Comparison of ENCODE assay signal across 1 cellular context in the genomic region with DNA sequence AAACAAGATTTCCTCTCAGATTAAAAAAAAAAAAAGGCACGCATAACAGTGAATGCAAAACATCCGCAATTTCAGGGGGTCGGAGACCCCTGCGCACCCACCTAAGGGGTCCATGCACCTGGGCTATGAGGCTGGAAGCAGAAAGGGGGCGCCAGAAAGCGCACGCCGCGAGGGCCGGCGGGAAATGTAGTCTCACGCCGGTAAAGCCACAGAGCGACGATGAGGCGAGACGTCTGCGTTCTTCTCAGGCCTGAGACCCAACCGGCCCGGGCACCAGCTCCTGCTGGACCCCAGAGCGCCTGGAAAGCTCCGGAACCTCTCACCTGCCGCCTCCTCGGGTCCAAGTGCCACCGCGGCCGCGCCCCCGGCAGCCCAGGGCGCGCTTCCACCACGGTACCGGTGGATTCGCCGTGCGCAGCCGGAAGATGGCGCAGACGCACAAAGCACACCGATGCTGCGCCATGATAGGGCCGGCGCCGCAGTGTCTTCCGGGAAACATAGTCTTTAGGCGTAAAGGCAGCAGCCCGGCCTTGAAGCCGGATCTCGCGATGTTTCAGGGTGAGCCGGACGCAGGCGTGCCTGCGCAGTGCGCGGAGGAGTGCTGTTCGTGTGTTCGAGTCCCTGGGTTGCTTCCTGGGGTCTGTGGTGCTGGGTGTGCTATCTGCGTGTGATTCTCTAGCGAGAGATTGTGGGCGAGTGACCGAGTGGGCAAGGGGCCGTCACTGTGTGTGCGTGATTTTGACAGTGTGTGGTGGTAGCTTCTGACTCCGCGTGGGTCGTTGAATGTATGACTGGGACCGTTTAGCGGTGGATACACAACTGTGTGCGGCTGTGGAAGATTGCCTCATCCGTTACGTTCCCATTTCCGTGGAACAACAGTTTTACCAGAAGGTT.
TF ChIP-seq lines count a peak whose summit lies in the region.

Gene ZNF582, minus strand, starts transcription at position 416 of the 894 bp plus-strand sequence. CDS start 1,782 bp downstream, outside the sequence.

TF ChIP-seq in HepG2, 621 proteins besides CTCF, POLR2A, EP300 and RAD21 (continued from another document and continues in another):
- TF ChIP-seq SAP130 (CRISPR knock-in tag; IDR thresholded peaks at IDR 0.05; ENCODE audit: low read depth), result peak; percentile 53
- TF ChIP-seq, protein P1, sequence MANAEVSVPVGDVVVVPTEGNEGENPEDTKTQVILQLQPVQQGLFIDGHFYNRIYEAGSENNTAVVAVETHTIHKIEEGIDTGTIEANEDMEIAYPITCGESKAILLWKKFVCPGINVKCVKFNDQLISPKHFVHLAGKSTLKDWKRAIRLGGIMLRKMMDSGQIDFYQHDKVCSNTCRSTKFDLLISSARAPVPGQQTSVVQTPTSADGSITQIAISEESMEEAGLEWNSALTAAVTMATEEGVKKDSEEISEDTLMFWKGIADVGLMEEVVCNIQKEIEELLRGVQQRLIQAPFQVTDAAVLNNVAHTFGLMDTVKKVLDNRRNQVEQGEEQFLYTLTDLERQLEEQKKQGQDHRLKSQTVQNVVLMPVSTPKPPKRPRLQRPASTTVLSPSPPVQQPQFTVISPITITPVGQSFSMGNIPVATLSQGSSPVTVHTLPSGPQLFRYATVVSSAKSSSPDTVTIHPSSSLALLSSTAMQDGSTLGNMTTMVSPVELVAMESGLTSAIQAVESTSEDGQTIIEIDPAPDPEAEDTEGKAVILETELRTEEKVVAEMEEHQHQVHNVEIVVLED (CRISPR knock-in tag; IDR thresholded peaks at IDR 0.05; ENCODE audit: borderline replicate concordance), result peak; percentile 88
- TF ChIP-seq ZFY (CRISPR knock-in tag; IDR thresholded peaks at IDR 0.05), result peak; percentile 79
- TF ChIP-seq, protein P2, sequence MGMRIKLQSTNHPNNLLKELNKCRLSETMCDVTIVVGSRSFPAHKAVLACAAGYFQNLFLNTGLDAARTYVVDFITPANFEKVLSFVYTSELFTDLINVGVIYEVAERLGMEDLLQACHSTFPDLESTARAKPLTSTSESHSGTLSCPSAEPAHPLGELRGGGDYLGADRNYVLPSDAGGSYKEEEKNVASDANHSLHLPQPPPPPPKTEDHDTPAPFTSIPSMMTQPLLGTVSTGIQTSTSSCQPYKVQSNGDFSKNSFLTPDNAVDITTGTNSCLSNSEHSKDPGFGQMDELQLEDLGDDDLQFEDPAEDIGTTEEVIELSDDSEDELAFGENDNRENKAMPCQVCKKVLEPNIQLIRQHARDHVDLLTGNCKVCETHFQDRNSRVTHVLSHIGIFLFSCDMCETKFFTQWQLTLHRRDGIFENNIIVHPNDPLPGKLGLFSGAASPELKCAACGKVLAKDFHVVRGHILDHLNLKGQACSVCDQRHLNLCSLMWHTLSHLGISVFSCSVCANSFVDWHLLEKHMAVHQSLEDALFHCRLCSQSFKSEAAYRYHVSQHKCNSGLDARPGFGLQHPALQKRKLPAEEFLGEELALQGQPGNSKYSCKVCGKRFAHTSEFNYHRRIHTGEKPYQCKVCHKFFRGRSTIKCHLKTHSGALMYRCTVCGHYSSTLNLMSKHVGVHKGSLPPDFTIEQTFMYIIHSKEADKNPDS (CRISPR knock-in tag; IDR thresholded peaks at IDR 0.05), result no peak
- TF ChIP-seq ZBTB34 (CRISPR knock-in tag; IDR thresholded peaks at IDR 0.05), result no peak
- TF ChIP-seq THYN1 (CRISPR knock-in tag; IDR thresholded peaks at IDR 0.05; ENCODE audit: borderline replicate concordance, low read depth), result no peak
- TF ChIP-seq ZZZ3 (CRISPR knock-in tag; IDR thresholded peaks at IDR 0.05; ENCODE audit: borderline replicate concordance), result no peak
- no peak for TF ChIP-seq ZSCAN25 (CRISPR knock-in tag; IDR thresholded peaks at IDR 0.05)
- no peak for TF ChIP-seq ARNT (IDR thresholded peaks at IDR 0.05)
- no peak for TF ChIP-seq ZNF709 (CRISPR knock-in tag; IDR thresholded peaks at IDR 0.05)
- TF ChIP-seq ZNF292 (CRISPR knock-in tag; IDR thresholded peaks at IDR 0.05; ENCODE audit: borderline replicate concordance, low read depth), result no peak
- no peak for TF ChIP-seq FIP1L1 (IDR thresholded peaks at IDR 0.05; ENCODE audit: borderline replicate concordance, insufficient read depth, low read depth, low read length)
- TF ChIP-seq, protein P3, sequence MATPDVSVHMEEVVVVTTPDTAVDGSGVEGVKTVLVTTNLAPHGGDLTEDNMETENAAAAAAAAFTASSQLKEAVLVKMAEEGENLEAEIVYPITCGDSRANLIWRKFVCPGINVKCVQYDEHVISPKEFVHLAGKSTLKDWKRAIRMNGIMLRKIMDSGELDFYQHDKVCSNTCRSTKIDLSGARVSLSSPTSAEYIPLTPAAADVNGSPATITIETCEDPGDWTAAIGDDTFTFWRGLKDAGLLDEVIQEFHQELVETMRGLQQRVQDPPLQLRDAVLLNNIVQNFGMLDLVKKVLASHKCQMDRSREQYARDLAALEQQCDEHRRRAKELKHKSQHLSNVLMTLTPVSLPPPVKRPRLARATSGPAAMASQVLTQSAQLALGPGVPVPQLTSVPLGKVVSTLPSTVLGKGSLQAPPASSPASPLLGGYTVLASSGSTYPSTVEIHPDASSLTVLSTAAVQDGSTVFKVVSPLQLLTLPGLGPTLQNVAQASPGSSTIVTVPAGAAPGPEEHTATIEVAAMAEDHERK (CRISPR knock-in tag; IDR thresholded peaks at IDR 0.05; ENCODE audit: low read depth), result peak; percentile 70; the same call in 1 of the 2 replicates
- TF ChIP-seq SIN3A (IDR thresholded peaks at IDR 0.05; ENCODE audit: borderline replicate concordance, low read depth, low read length), result no peak
- TF ChIP-seq DPF2 (CRISPR knock-in tag; IDR thresholded peaks at IDR 0.05; ENCODE audit: borderline replicate concordance, low read depth), result no peak
- TF ChIP-seq ZNF280D (CRISPR knock-in tag; IDR thresholded peaks at IDR 0.05), result 0 out of 2 replicates have a peak, but pooled peaks have one; percentile 54
- TF ChIP-seq FOXP1 (IDR thresholded peaks at IDR 0.05), result no peak
- TF ChIP-seq FOXP1 (CRISPR knock-in tag; IDR thresholded peaks at IDR 0.05), result no peak
- TF ChIP-seq PHF5A (CRISPR knock-in tag; IDR thresholded peaks at IDR 0.05; ENCODE audit: low read depth, unreplicated experiment), result no peak
- no peak for TF ChIP-seq ZNF260 (CRISPR knock-in tag; IDR thresholded peaks at IDR 0.05; ENCODE audit: borderline replicate concordance, low read depth)
- TF ChIP-seq FOXK1 (CRISPR knock-in tag; IDR thresholded peaks at IDR 0.05; ENCODE audit: borderline replicate concordance, low read depth), result no peak
- no peak for TF ChIP-seq HNRNPH1 (optimal IDR thresholded peaks at IDR 0.05; ENCODE audit: low read depth, low read length)
- TF ChIP-seq ELF4 (CRISPR knock-in tag; IDR thresholded peaks at IDR 0.05; ENCODE audit: borderline replicate concordance), result no peak
- no peak for TF ChIP-seq ZNF749 (CRISPR knock-in tag; IDR thresholded peaks at IDR 0.05; ENCODE audit: borderline replicate concordance)
- no peak for TF ChIP-seq NR3C1 (CRISPR knock-in tag; IDR thresholded peaks at IDR 0.05)
- TF ChIP-seq, protein P4, sequence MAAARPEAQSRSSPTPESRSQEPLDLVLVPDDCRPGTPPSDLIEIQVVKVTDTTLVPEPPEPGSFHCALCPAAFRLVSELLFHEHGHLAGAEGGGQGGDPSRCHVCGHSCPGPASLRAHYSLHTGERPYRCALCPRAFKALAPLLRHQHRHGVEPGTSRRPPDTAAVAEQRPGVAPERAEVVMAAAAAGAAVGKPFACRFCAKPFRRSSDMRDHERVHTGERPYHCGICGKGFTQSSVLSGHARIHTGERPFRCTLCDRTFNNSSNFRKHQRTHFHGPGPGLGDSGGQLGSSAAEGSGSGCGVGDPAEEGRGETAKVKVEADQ (CRISPR knock-in tag; IDR thresholded peaks at IDR 0.05; ENCODE audit: borderline replicate concordance), result no peak
- TF ChIP-seq MIER3 (CRISPR knock-in tag; IDR thresholded peaks at IDR 0.05; ENCODE audit: borderline replicate concordance), result no peak
- TF ChIP-seq HMGXB4 (CRISPR knock-in tag; IDR thresholded peaks at IDR 0.05; ENCODE audit: borderline replicate concordance in 1 of 2, low read depth in 1 of 2), result peak; percentile 54 to 87; a peak in 3 of 4 replicates
- TF ChIP-seq CENPBD1 (CRISPR knock-in tag; IDR thresholded peaks at IDR 0.05; ENCODE audit: borderline replicate concordance, low read depth), result no peak
- TF ChIP-seq U2AF2 (IDR thresholded peaks at IDR 0.05; ENCODE audit: low read depth, low read length), result no peak
- no peak for TF ChIP-seq ETV6 (CRISPR knock-in tag; conservative IDR thresholded peaks at IDR 0.05)
- TF ChIP-seq, protein P5, sequence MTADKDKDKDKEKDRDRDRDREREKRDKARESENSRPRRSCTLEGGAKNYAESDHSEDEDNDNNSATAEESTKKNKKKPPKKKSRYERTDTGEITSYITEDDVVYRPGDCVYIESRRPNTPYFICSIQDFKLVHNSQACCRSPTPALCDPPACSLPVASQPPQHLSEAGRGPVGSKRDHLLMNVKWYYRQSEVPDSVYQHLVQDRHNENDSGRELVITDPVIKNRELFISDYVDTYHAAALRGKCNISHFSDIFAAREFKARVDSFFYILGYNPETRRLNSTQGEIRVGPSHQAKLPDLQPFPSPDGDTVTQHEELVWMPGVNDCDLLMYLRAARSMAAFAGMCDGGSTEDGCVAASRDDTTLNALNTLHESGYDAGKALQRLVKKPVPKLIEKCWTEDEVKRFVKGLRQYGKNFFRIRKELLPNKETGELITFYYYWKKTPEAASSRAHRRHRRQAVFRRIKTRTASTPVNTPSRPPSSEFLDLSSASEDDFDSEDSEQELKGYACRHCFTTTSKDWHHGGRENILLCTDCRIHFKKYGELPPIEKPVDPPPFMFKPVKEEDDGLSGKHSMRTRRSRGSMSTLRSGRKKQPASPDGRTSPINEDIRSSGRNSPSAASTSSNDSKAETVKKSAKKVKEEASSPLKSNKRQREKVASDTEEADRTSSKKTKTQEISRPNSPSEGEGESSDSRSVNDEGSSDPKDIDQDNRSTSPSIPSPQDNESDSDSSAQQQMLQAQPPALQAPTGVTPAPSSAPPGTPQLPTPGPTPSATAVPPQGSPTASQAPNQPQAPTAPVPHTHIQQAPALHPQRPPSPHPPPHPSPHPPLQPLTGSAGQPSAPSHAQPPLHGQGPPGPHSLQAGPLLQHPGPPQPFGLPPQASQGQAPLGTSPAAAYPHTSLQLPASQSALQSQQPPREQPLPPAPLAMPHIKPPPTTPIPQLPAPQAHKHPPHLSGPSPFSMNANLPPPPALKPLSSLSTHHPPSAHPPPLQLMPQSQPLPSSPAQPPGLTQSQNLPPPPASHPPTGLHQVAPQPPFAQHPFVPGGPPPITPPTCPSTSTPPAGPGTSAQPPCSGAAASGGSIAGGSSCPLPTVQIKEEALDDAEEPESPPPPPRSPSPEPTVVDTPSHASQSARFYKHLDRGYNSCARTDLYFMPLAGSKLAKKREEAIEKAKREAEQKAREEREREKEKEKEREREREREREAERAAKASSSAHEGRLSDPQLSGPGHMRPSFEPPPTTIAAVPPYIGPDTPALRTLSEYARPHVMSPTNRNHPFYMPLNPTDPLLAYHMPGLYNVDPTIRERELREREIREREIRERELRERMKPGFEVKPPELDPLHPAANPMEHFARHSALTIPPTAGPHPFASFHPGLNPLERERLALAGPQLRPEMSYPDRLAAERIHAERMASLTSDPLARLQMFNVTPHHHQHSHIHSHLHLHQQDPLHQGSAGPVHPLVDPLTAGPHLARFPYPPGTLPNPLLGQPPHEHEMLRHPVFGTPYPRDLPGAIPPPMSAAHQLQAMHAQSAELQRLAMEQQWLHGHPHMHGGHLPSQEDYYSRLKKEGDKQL (CRISPR knock-in tag; IDR thresholded peaks at IDR 0.05; ENCODE audit: low read depth), result no peak
